In the genomic region with DNA sequence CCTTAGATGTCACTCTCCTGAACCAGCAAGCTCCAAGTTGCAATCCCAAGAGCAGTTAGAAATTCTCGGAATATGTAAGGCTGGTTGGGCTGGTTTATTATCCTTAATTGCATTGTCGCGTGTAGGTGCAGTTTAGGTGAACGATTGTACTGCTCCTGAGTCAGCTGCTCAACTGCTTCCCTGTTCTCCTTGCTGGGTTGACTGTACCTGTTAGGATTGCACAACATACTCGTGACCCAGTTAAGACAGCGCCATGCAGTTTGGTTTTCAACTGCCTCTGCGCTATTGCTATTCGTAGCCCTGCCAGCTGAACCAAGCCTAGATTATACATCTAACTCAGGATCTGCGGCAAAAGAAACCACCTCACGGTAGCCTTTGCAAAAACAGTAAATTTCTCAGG, we compare ENCODE assay signal across 1 cellular context.
TF ChIP-seq lines count a peak whose summit lies in the region.

No MANE protein-coding gene starts in this region.

TF ChIP-seq in WTC11, 78 proteins besides CTCF, POLR2A, EP300 and RAD21 (continued from another document):
- no peak for TF ChIP-seq HMGXB4 (CRISPR knock-in tag; IDR thresholded peaks at IDR 0.05)
- no peak for TF ChIP-seq E2F5 (CRISPR knock-in tag; IDR thresholded peaks at IDR 0.05)
- TF ChIP-seq MXD4 (CRISPR knock-in tag; IDR thresholded peaks at IDR 0.05; ENCODE audit: borderline replicate concordance), result no peak
- no peak for TF ChIP-seq IRF1 (CRISPR knock-in tag; IDR thresholded peaks at IDR 0.05)
- no peak for TF ChIP-seq CDX4 (CRISPR knock-in tag; IDR thresholded peaks at IDR 0.05; ENCODE audit: borderline replicate concordance)
- TF ChIP-seq, protein P1, sequence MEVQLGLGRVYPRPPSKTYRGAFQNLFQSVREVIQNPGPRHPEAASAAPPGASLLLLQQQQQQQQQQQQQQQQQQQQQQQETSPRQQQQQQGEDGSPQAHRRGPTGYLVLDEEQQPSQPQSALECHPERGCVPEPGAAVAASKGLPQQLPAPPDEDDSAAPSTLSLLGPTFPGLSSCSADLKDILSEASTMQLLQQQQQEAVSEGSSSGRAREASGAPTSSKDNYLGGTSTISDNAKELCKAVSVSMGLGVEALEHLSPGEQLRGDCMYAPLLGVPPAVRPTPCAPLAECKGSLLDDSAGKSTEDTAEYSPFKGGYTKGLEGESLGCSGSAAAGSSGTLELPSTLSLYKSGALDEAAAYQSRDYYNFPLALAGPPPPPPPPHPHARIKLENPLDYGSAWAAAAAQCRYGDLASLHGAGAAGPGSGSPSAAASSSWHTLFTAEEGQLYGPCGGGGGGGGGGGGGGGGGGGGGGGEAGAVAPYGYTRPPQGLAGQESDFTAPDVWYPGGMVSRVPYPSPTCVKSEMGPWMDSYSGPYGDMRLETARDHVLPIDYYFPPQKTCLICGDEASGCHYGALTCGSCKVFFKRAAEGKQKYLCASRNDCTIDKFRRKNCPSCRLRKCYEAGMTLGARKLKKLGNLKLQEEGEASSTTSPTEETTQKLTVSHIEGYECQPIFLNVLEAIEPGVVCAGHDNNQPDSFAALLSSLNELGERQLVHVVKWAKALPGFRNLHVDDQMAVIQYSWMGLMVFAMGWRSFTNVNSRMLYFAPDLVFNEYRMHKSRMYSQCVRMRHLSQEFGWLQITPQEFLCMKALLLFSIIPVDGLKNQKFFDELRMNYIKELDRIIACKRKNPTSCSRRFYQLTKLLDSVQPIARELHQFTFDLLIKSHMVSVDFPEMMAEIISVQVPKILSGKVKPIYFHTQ (CRISPR knock-in tag; IDR thresholded peaks at IDR 0.05), result no peak
- TF ChIP-seq NFATC4 (CRISPR knock-in tag; IDR thresholded peaks at IDR 0.05), result no peak
- no peak for TF ChIP-seq ZNF232 (CRISPR knock-in tag; IDR thresholded peaks at IDR 0.05)
